9 cellular contexts compared by ENCODE assay signal in genomic region chr15:72306211-72306785, GRCh38. TPM values are rescaled to one million over a fixed set of nuclear protein-coding genes. Genes with fewer than 3 reads are reported as not detected.
DNase-seq lines count a peak whose midpoint lies in the region; ATAC-seq, FAIRE-seq and TF ChIP-seq lines count a peak whose summit lies in the region.
"Had no signal": no experiment of that assay in that cellular context is flagged by ENCODE, and none has a peak within 500 bp of the region (broad histone marks: within the 10 kb centered on the region; RNA-seq: fewer than 3 reads in every experiment).

No MANE protein-coding gene starts in this region.

- H3K27me3 Mint-ChIP-seq in CD4-positive, alpha-beta T cell, result no peaks in the 10 kb centered on the region
- no peaks in the 10 kb centered on the region for H3K27me3 Mint-ChIP-seq in activated CD4-positive, alpha-beta memory T cell treated with anti-CD3 and anti-CD28 coated beads for 36 hours

- CTCF ChIA-PET in CD4-positive, alpha-beta T cell (lab: Charles Lee), result no interaction called here
- CTCF ChIA-PET in activated CD4-positive, alpha-beta memory T cell treated with anti-CD3 and anti-CD28 coated beads for 36 hours (lab: Charles Lee), result no interaction called here

- peak; percentile 79 for ATAC-seq in CD4-positive, alpha-beta T cell (ENCODE audit: poor library complexity)
- ATAC-seq in GM19395 (IDR thresholded peaks at IDR 0.05; ENCODE audit: unreplicated experiment), result no peak

- no peak overlapping the region for H3K4me3 Mint-ChIP-seq in CD4-positive, alpha-beta T cell
- H3K4me3 Mint-ChIP-seq in activated CD4-positive, alpha-beta memory T cell treated with anti-CD3 and anti-CD28 coated beads for 36 hours, result no peak overlapping the region

- no peaks in the 10 kb centered on the region for H3K9me3 Mint-ChIP-seq in CD4-positive, alpha-beta T cell
- H3K9me3 Mint-ChIP-seq in activated CD4-positive, alpha-beta memory T cell treated with anti-CD3 and anti-CD28 coated beads for 36 hours, result no peaks in the 10 kb centered on the region

- H3K4me1 Mint-ChIP-seq in CD4-positive, alpha-beta T cell (ENCODE audit: low read depth), result no peaks in the 10 kb centered on the region
- H3K4me1 Mint-ChIP-seq in activated CD4-positive, alpha-beta memory T cell treated with anti-CD3 and anti-CD28 coated beads for 36 hours (ENCODE audit: low read depth), result peaks cover 11% of the 10 kb centered on the region

- no peak overlapping the region for H3K27ac ChIP-seq in CD4-positive, alpha-beta T cell (ENCODE audit: low read depth, low read length)
- H3K27ac ChIP-seq: parathyroid adenoma had no signal

- FAIRE-seq in RCC 7860 (lab: Jason Lieb, UNC), result no peak

- POLR2A ChIA-PET in CD4-positive, alpha-beta T cell (lab: Charles Lee), result no interaction called here
- POLR2A ChIA-PET in activated CD4-positive, alpha-beta memory T cell treated with anti-CD3 and anti-CD28 coated beads for 36 hours (lab: Charles Lee), result no interaction called here

- peak; percentile 11 to 64 (median 28) for DNase-seq in CD4-positive, alpha-beta T cell
- peak; percentile 21 for DNase-seq in NCI-H1417 treated with DMSO at 0.1 percent for 48 hours (lab: John Stamatoyannopoulos, UW)
- peak; percentile 60 for DNase-seq in activated CD4-positive, alpha-beta memory T cell treated with anti-CD3 and anti-CD28 coated beads for 36 hours
- DNase-seq in fibroblast of mammary gland (ENCODE audit: low read depth), result peak; percentile 57
- DNase-seq in stimulated activated naive CD4-positive, alpha-beta T cell (lab: John Stamatoyannopoulos, UW), result peak; percentile 6 to 64 (median 42)
- no peak for DNase-seq in RCC 7860 (ENCODE audit: low spot score)
- DNase-seq in MG63, result no peak

- H3K4me3 ChIP-seq in fibroblast of mammary gland (ENCODE audit: control insufficient read depth, low read depth, low read length), result no peak overlapping the region
- no peak overlapping the region for H3K4me3 ChIP-seq in MG63

- H3K27ac Mint-ChIP-seq in CD4-positive, alpha-beta T cell, result no peak overlapping the region
- H3K27ac Mint-ChIP-seq in activated CD4-positive, alpha-beta memory T cell treated with anti-CD3 and anti-CD28 coated beads for 36 hours, result no peak overlapping the region

- intact Hi-C loops in CD4-positive, alpha-beta T cell (cut with DNase I, micrococcal nuclease), result no loop called here
- intact Hi-C loops in activated CD4-positive, alpha-beta memory T cell treated with anti-CD3 and anti-CD28 coated beads for 36 hours (cut with micrococcal nuclease), result no loop called here

- no peaks in the 10 kb centered on the region for H3K36me3 Mint-ChIP-seq in CD4-positive, alpha-beta T cell (ENCODE audit: low read depth)
- H3K36me3 Mint-ChIP-seq in activated CD4-positive, alpha-beta memory T cell treated with anti-CD3 and anti-CD28 coated beads for 36 hours, result no peaks in the 10 kb centered on the region

- no peak for TF ChIP-seq CTCF in CD4-positive, alpha-beta T cell (IDR thresholded peaks at IDR 0.05)
- TF ChIP-seq CTCF in fibroblast of mammary gland (conservative IDR thresholded peaks at IDR 0.05; ENCODE audit: control insufficient read depth, insufficient read depth, low read depth, low read length), result no peak

- no peaks in the 10 kb centered on the region for H3K9me3 ChIP-seq in CD4-positive, alpha-beta T cell (ENCODE audit: control insufficient read depth, low read length)
- H3K9me3 ChIP-seq in MG63, result no peaks in the 10 kb centered on the region

- H3K36me3 ChIP-seq in MG63, result no peaks in the 10 kb centered on the region

- no peaks in the 10 kb centered on the region for H3K27me3 ChIP-seq in CD4-positive, alpha-beta T cell (ENCODE audit: control insufficient read depth, insufficient read depth, low read length)
- no peaks in the 10 kb centered on the region for H3K27me3 ChIP-seq in MG63

RNA-seq across cellular contexts. Expression of gene CELF6, which starts 13.7 kb away (rescaled TPM):
- total RNA-seq in CD4-positive, alpha-beta T cell, result 1 to 10 TPM; 2.4 TPM
- under 1 TPM; 0.19 TPM for total RNA-seq in activated CD4-positive, alpha-beta memory T cell treated with anti-CD3 and anti-CD28 coated beads for 36 hours
- total RNA-seq in MG63 (2014; rRNA removed; shearing (Covaris generic); ENCODE audit: low replicate concordance), result 1.1 TPM in 1 of 2 replicates, not detected in the other

RNA-seq across cellular contexts. Expression of gene PARP6, which starts 33.9 kb away (rescaled TPM):
- total RNA-seq in CD4-positive, alpha-beta T cell, result 100 to 1,000 TPM; 128 to 133 TPM
- 10 to 100 TPM; 42.8 to 44.5 TPM for total RNA-seq in activated CD4-positive, alpha-beta memory T cell treated with anti-CD3 and anti-CD28 coated beads for 36 hours
- total RNA-seq in MG63 (2014; rRNA removed; shearing (Covaris generic); ENCODE audit: low replicate concordance), result 16.3 and 28.4 TPM in 2 replicates

Comparison
In these comparisons a context has a peak if more than half of its experiments do, and no peak if none do; other contexts are left out.
1. DNase-seq: peak in CD4-positive, alpha-beta T cell (10 of 10), NCI-H1417 treated with DMSO at 0.1 percent for 48 hours (single experiment), activated CD4-positive, alpha-beta memory T cell treated with anti-CD3 and anti-CD28 coated beads for 36 hours (single experiment), fibroblast of mammary gland (single experiment) and stimulated activated naive CD4-positive, alpha-beta T cell (6 of 6); none in RCC 7860 (single experiment) and MG63 (single experiment).